In genomic region chr3:157088506-157089454, GRCh38 we compare ENCODE assay signal across 1 cellular context.
A peak's percentile ranks its signal among the peaks of the same experiment; 100 is the strongest.
TF ChIP-seq lines count a peak whose summit lies in the region.

No MANE protein-coding gene starts in this region.

TF ChIP-seq in H1, 55 proteins besides CTCF, POLR2A, EP300 and RAD21 (continued from another document):
- no peak for TF ChIP-seq CHD7 (IDR thresholded peaks at IDR 0.05; ENCODE audit: insufficient replicate concordance, low read length)
- TF ChIP-seq BACH1 (IDR thresholded peaks at IDR 0.05; ENCODE audit: low read length) = no peak
- no peak for TF ChIP-seq SUZ12 (IDR thresholded peaks at IDR 0.05; ENCODE audit: low read length)
- no peak for TF ChIP-seq CBX5 (IDR thresholded peaks at IDR 0.05; ENCODE audit: low read depth, low read length)
- no peak for TF ChIP-seq JUN (IDR thresholded peaks at IDR 0.05; ENCODE audit: low read depth, low read length)
- TF ChIP-seq SIN3A (conservative IDR thresholded peaks at IDR 0.05 in 1 of 2, IDR thresholded peaks at IDR 0.05 in 1 of 2; ENCODE audit: low read depth in 1 of 2, low read length in 2 of 2) = no peak
- no peak for TF ChIP-seq RNF2 (IDR thresholded peaks at IDR 0.05; ENCODE audit: borderline replicate concordance, low read depth, low read length, missing control alignments, poor library complexity, severe bottlenecking)
- no peak for TF ChIP-seq BRCA1 (IDR thresholded peaks at IDR 0.05; ENCODE audit: low read depth, low read length)
- TF ChIP-seq ATF2 (IDR thresholded peaks at IDR 0.05; ENCODE audit: low read length) = no peak
- peak; percentile 86 for TF ChIP-seq KDM4A (IDR thresholded peaks at IDR 0.05; ENCODE audit: low read depth, low read length, severe bottlenecking)
- TF ChIP-seq HDAC6 (IDR thresholded peaks at IDR 0.05; ENCODE audit: low read depth, low read length) = no peak
- TF ChIP-seq EZH2 (IDR thresholded peaks at IDR 0.05; ENCODE audit: low read depth, low read length, severe bottlenecking) = no peak
- TF ChIP-seq TCF12 (IDR thresholded peaks at IDR 0.05; ENCODE audit: low read depth, low read length) = no peak
- no peak for TF ChIP-seq KDM1A (IDR thresholded peaks at IDR 0.05; ENCODE audit: borderline replicate concordance, low read length)
- no peak for TF ChIP-seq BCL11A (IDR thresholded peaks at IDR 0.05; ENCODE audit: low read depth in 2 of 2, low read length in 2 of 2)
- no peak for TF ChIP-seq POU5F1 (IDR thresholded peaks at IDR 0.05; ENCODE audit: low read depth, low read length)
- TF ChIP-seq RXRA (IDR thresholded peaks at IDR 0.05; ENCODE audit: insufficient read depth, low read depth, low read length) = no peak
- peak; percentile 37 for TF ChIP-seq TBP (IDR thresholded peaks at IDR 0.05; ENCODE audit: low read depth, low read length)
- no peak for TF ChIP-seq SIRT6 (IDR thresholded peaks at IDR 0.05; ENCODE audit: low read length)
- no peak for TF ChIP-seq CHD1 (IDR thresholded peaks at IDR 0.05; ENCODE audit: low read depth, low read length)
- TF ChIP-seq KDM5A (IDR thresholded peaks at IDR 0.05; ENCODE audit: low read length) = no peak
- no peak for TF ChIP-seq JUND (IDR thresholded peaks at IDR 0.05; ENCODE audit: low read length)
- peak; percentile 94 for TF ChIP-seq E2F6 (IDR thresholded peaks at IDR 0.05)
- 0 out of 4 replicates have a peak, but pooled peaks of 1 of the 2 experiments have one; percentile 33 for TF ChIP-seq HDAC2 (IDR thresholded peaks at IDR 0.05; ENCODE audit: borderline replicate concordance in 1 of 2, low read depth in 2 of 2, low read length in 2 of 2)
- TF ChIP-seq GABPA (IDR thresholded peaks at IDR 0.05; ENCODE audit: borderline replicate concordance, insufficient read depth, low read length) = no peak
- TF ChIP-seq SIX5 (IDR thresholded peaks at IDR 0.05; ENCODE audit: low read depth, low read length) = no peak
- no peak for TF ChIP-seq CBX8 (IDR thresholded peaks at IDR 0.05; ENCODE audit: borderline replicate concordance, low read depth, low read length)
- TF ChIP-seq SP1 (IDR thresholded peaks at IDR 0.05; ENCODE audit: low read depth, low read length) = no peak
- no peak for TF ChIP-seq ATF3 (IDR thresholded peaks at IDR 0.05; ENCODE audit: insufficient read depth, low read depth, low read length)
- TF ChIP-seq USF2 (IDR thresholded peaks at IDR 0.05; ENCODE audit: low read length) = no peak
- TF ChIP-seq MAFK (IDR thresholded peaks at IDR 0.05; ENCODE audit: low read depth, low read length) = no peak
- no peak for TF ChIP-seq CEBPB (IDR thresholded peaks at IDR 0.05; ENCODE audit: low read depth, low read length)
- no peak for TF ChIP-seq CHD2 (IDR thresholded peaks at IDR 0.05; ENCODE audit: low read length)
- TF ChIP-seq TAF1 (IDR thresholded peaks at IDR 0.05; ENCODE audit: low read depth, low read length) = peak; percentile 67
- TF ChIP-seq POLR2AphosphoS5 (IDR thresholded peaks at IDR 0.05; ENCODE audit: low read depth, low read length) = peak; percentile 84
- TF ChIP-seq RFX5 (IDR thresholded peaks at IDR 0.05; ENCODE audit: borderline replicate concordance, low read depth, low read length) = no peak
- TF ChIP-seq PHF8 (conservative IDR thresholded peaks at IDR 0.05; ENCODE audit: low read depth, low read length) = peak; percentile 80
- TF ChIP-seq YY1 (IDR thresholded peaks at IDR 0.05; ENCODE audit: low read depth, low read length) = no peak
- TF ChIP-seq NANOG (IDR thresholded peaks at IDR 0.05; ENCODE audit: insufficient read depth, low read depth, low read length, poor library complexity, severe bottlenecking) = no peak
- TF ChIP-seq GTF2F1 (IDR thresholded peaks at IDR 0.05; ENCODE audit: borderline replicate concordance, low read depth, low read length) = no peak
- no peak for TF ChIP-seq SAP30 (IDR thresholded peaks at IDR 0.05; ENCODE audit: insufficient read depth, insufficient replicate concordance, low read length)
- peak; percentile 94 for TF ChIP-seq MAX (IDR thresholded peaks at IDR 0.05)
- TF ChIP-seq CREB1 (IDR thresholded peaks at IDR 0.05) = peak; percentile 49
- peak; percentile 74; the same call in 1 of the 2 replicates for TF ChIP-seq RBBP5 (IDR thresholded peaks at IDR 0.05; ENCODE audit: borderline replicate concordance, low read depth, low read length)
- TF ChIP-seq NRF1 (IDR thresholded peaks at IDR 0.05; ENCODE audit: low read depth, low read length) = peak; percentile 90
- 0 out of 2 replicates have a peak, but pooled peaks have one; percentile 26 for TF ChIP-seq SP4 (IDR thresholded peaks at IDR 0.05; ENCODE audit: low read length)
- TF ChIP-seq FOSL1 (IDR thresholded peaks at IDR 0.05; ENCODE audit: insufficient read depth, low read depth, low read length) = no peak
- TF ChIP-seq ASH2L (IDR thresholded peaks at IDR 0.05; ENCODE audit: low read length) = peak; percentile 94
